Comparison of ENCODE assay signal across 1 cellular context in genomic region chr6:106188104-106188794, GRCh38.
TF ChIP-seq lines count a peak whose summit lies in the region.

No MANE protein-coding gene starts in this region.

TF ChIP-seq in HepG2, 621 proteins besides CTCF, POLR2A, EP300 and RAD21 (continued from another document):
- TF ChIP-seq, protein P1, sequence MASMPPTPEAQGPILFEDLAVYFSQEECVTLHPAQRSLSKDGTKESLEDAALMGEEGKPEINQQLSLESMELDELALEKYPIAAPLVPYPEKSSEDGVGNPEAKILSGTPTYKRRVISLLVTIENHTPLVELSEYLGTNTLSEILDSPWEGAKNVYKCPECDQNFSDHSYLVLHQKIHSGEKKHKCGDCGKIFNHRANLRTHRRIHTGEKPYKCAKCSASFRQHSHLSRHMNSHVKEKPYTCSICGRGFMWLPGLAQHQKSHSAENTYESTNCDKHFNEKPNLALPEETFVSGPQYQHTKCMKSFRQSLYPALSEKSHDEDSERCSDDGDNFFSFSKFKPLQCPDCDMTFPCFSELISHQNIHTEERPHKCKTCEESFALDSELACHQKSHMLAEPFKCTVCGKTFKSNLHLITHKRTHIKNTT (CRISPR knock-in tag; IDR thresholded peaks at IDR 0.05), result no peak
- TF ChIP-seq SMYD3 (CRISPR knock-in tag; IDR thresholded peaks at IDR 0.05) (no peak), TOE1 (CRISPR knock-in tag; IDR thresholded peaks at IDR 0.05) (no peak), TIGD3 (CRISPR knock-in tag; IDR thresholded peaks at IDR 0.05; ENCODE audit: borderline replicate concordance) (no peak)
- TF ChIP-seq, protein P2, sequence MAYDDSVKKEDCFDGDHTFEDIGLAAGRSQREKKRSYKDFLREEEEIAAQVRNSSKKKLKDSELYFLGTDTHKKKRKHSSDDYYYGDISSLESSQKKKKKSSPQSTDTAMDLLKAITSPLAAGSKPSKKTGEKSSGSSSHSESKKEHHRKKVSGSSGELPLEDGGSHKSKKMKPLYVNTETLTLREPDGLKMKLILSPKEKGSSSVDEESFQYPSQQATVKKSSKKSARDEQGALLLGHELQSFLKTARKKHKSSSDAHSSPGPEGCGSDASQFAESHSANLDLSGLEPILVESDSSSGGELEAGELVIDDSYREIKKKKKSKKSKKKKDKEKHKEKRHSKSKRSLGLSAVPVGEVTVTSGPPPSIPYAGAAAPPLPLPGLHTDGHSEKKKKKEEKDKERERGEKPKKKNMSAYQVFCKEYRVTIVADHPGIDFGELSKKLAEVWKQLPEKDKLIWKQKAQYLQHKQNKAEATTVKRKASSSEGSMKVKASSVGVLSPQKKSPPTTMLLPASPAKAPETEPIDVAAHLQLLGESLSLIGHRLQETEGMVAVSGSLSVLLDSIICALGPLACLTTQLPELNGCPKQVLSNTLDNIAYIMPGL (CRISPR knock-in tag; IDR thresholded peaks at IDR 0.05; ENCODE audit: borderline replicate concordance in 1 of 2, low read depth in 1 of 2), result no peak
TF ChIP-seq in HepG2: peak in this region for 2.
